In genomic region chr10:26832960-26833359, GRCh38 we compare ENCODE assay signal across 1 cellular context.
TF ChIP-seq lines count a peak whose summit lies in the region.

No MANE protein-coding gene starts in this region.

TF ChIP-seq in GM23338, 12 proteins besides CTCF, POLR2A, EP300 and RAD21 (continued from another document):
- no peak for TF ChIP-seq EZH2 (IDR thresholded peaks at IDR 0.05; ENCODE audit: low read depth, unreplicated experiment)
